In genomic region chr5:85320495-85320894, GRCh38 we compare ENCODE assay signal across 20 cellular contexts.
"Had no signal": no experiment of that assay in that cellular context is flagged by ENCODE, and none has a peak within 500 bp of the region (broad histone marks: within the 10 kb centered on the region; RNA-seq: fewer than 3 reads in every experiment).

No MANE protein-coding gene starts in this region.

- H3K36me3 ChIP-seq: colonic mucosa, thoracic aorta, upper lobe of left lung had no signal

- H3K4me1 ChIP-seq: breast epithelium, colonic mucosa, upper lobe of left lung had no signal

- DNase-seq: activated CD4-positive, alpha-beta T cell treated with anti-CD3 and anti-CD28 coated beads for 4 hours; activated CD4-positive, alpha-beta T cell treated with anti-CD3 and anti-CD28 coated beads, Interleukin-2, amount 50 U/mL, for 48 hours; activated CD4-positive, CD25-positive, alpha-beta regulatory T cell; activated effector memory CD4-positive, alpha-beta T cell treated with Interleukin-2 at 50 U/mL for 16 hours; activated naive CD4-positive, alpha-beta T cell treated with anti-CD3 and anti-CD28 coated beads for 36 hours; activated naive CD8-positive, alpha-beta T cell treated with anti-CD3 and anti-CD28 coated beads, Interleukin-2, amount 10 ng/mL, durations not matched to agents 7 days and 5 days; activated T-cell treated with anti-CD3 and anti-CD28 coated beads, Interleukin-2, amount 50 U/mL, for 72 hours; amniotic stem cell; colonic mucosa; immature natural killer cell; nephron progenitor cell; small intestine; stimulated activated CD4-positive, alpha-beta T cell treated with anti-CD3 and anti-CD28 coated beads, Interleukin-2, amount 100 ng/mL, for 24 hours; stimulated activated CD8-positive, alpha-beta memory T cell treated with anti-CD3 and anti-CD28 coated beads, Interleukin-4, amount 100 ng/mL, for 48 hours; stimulated activated naive CD4-positive, alpha-beta T cell; T-helper 1 cell; upper lobe of left lung had no signal

- H3K27me3 ChIP-seq: breast epithelium, colonic mucosa, upper lobe of left lung had no signal

- H3K27ac ChIP-seq: breast epithelium, colonic mucosa, thoracic aorta, upper lobe of left lung had no signal

- ATAC-seq: activated T-cell treated with anti-CD3 and anti-CD28 coated beads, Interleukin-2, amount 50 U/mL, for 72 hours; sciatic nerve had no signal

- H3K4me3 ChIP-seq: breast epithelium, colonic mucosa, thoracic aorta, upper lobe of left lung had no signal

- FAIRE-seq: small intestine had no signal

- H3K9me3 ChIP-seq: breast epithelium, colonic mucosa, thoracic aorta, upper lobe of left lung had no signal
